Comparison of ENCODE assay signal across 27 cellular contexts in the genomic region with DNA sequence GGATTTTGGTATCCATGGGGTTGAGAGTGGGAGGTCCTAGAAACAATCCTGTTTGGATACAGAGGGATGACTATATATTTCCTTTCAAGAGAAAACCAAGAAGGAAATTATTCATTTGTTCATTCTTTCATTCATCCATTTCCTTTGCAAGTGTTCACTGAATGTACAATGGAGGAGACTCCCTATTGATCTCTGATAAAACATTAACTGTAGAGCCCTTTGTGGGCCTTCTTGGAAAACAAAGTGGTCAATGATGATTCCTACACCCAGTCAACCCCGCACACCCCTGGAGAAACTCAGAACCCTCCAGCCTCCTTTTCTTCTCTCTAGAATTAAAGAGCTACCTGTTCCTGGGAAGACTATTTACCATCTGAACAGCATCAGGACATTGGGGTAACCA.
"Had no signal": no experiment of that assay in that cellular context is flagged by ENCODE, and none has a peak within 500 bp of the region (broad histone marks: within the 10 kb centered on the region; RNA-seq: fewer than 3 reads in every experiment).

No MANE protein-coding gene starts in this region.

- H3K4me3 ChIP-seq: stomach, suprapubic skin, testis, thoracic aorta, thyroid gland, tibial artery, tibial nerve, transverse colon, upper lobe of left lung, upper lobe of right lung, uterus, vagina had no signal

- FAIRE-seq: urothelium cell line had no signal

- DNase-seq: stimulated activated CD4-positive, alpha-beta T cell treated with anti-CD3 and anti-CD28 coated beads, Interleukin-2, amount 100 ng/mL, for 48 hours; stimulated activated CD4-positive, alpha-beta T cell treated with anti-CD3 and anti-CD28 coated beads, Interleukin-4, amount 100 ng/mL, for 1 hour; stimulated activated CD4-positive, alpha-beta T cell treated with anti-CD3 and anti-CD28 coated beads, Interleukin-4, amount 100 ng/mL, for 24 hours; stimulated activated CD4-positive, alpha-beta T cell treated with anti-CD3 and anti-CD28 coated beads, Interleukin-4, amount 100 ng/mL, for 4 hours; stimulated activated CD8-positive, alpha-beta memory T cell treated with anti-CD3 and anti-CD28 coated beads, Interleukin-4, amount 100 ng/mL, for 48 hours; stimulated activated naive B cell treated with anti-CD40 and anti-IgM and Interleukin-4, amounts not matched to agents 10 μg/mL and 1 μg/mL and 100 μg/mL, for 72 hours; stimulated activated naive CD4-positive, alpha-beta T cell; stimulated activated naive CD4-positive, alpha-beta T cell treated with Interleukin-2 at 50 U/mL for 16 hours; stimulated activated naive CD8-positive, alpha-beta T cell treated with anti-CD3 and anti-CD28 coated beads, Interleukin-15, amount 100 ng/mL, for 72 hours; stimulated activated naive CD8-positive, alpha-beta T cell treated with anti-CD3 and anti-CD28 coated beads, Interleukin-15, Interleukin-2, amounts not matched to agents 100 U/mL and 50 U/mL, for 24 hours; stomach; substantia nigra; testis; thyroid gland; tibial artery; transverse colon; trophoblast cell; upper lobe of left lung; upper lobe of right lung; uterus had no signal

- ATAC-seq: stimulated activated effector memory CD8-positive, alpha-beta T cell treated with anti-CD3 and anti-CD28 coated beads, Interleukin-12 subunit alpha, Interleukin-12 subunit beta, amount 100 ng/mL, for 72 hours; stimulated activated memory B cell treated with anti-CD40 and anti-IgM and Interleukin-4, amounts not matched to agents 10 μg/mL and 1 μg/mL and 100 μg/mL, for 72 hours; stimulated activated naive B cell treated with anti-CD40 and anti-IgM and Interleukin-4, amounts not matched to agents 10 μg/mL and 1 μg/mL and 100 μg/mL, for 72 hours; stimulated activated naive CD8-positive, alpha-beta T cell treated with anti-CD3 and anti-CD28 coated beads, Interleukin-15, amount 100 ng/mL, for 72 hours; stimulated activated naive CD8-positive, alpha-beta T cell treated with anti-CD3 and anti-CD28 coated beads, Interleukin-15, Interleukin-2, amounts not matched to agents 100 U/mL and 50 U/mL, for 24 hours; upper lobe of right lung had no signal

- H3K9me3 ChIP-seq: testis, thyroid gland, upper lobe of right lung, vagina had no signal

- H3K27ac ChIP-seq: stomach, suprapubic skin, testis, thoracic aorta, thyroid gland, tibial artery, tibial nerve, transverse colon, upper lobe of left lung, upper lobe of right lung, uterus, vagina had no signal

- H3K27me3 ChIP-seq: stomach, suprapubic skin, testis, thyroid gland, tibial artery, tibial nerve, upper lobe of left lung, upper lobe of right lung, uterus, vagina had no signal

- H3K36me3 ChIP-seq: stomach, suprapubic skin, thoracic aorta, thyroid gland, tibial artery, tibial nerve, transverse colon, upper lobe of left lung, upper lobe of right lung, uterus, vagina had no signal
